ENCODE assay signal across 8 cellular contexts in the genomic region with DNA sequence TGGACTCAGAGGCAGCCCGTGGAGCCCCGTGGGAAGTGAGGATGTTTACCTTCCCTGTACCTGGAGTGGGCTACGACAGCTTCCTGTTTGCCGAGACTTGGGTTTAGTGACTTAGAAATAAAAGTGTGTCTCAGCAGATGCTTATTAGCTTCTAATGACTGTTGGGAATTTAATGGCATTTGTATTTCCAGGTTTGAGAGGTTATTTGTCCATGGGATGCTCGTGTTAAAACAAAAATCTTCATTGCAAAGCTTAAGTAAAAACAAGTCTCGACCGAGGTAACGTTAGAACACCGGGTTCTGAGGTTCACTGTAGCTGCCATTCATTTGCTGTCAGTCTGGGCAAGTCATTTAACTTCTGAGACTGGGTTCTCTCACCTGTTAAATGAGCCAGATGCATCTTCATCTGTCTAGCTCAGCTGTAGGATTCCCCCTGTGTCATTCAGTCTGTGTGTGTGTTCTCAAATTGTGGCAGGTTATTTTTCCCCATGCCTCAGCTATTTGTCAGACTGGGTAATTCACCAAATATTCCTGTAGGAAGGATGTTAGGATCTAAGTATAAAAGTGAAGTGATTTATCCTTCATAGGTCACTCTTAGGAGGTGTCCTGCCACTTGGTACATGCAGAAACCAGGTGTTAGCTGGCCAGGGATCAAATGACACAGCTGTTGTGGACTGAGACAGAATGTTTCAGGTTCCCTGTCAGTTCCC. TPM values are rescaled to one million over a fixed set of nuclear protein-coding genes. Genes with fewer than 3 reads are reported as not detected.
DNase-seq lines count a peak whose midpoint lies in the region; ATAC-seq and TF ChIP-seq lines count a peak whose summit lies in the region.

No MANE protein-coding gene starts in this region.

- H3K4me3 ChIP-seq in CD4-positive, CD25-positive, alpha-beta regulatory T cell (ENCODE audit: low read depth, low read length): peak overlapping the region; percentile 87
- peak overlapping the region; percentile 99 for H3K4me3 ChIP-seq in OCI-LY1 (ENCODE audit: low read depth, low read length, poor library complexity, severe bottlenecking)
- H3K4me3 ChIP-seq in ectodermal cell (ENCODE audit: insufficient read depth, low read depth, low read length): peak overlapping the region; percentile 78

- peak in 1 of 3 donors; percentile 58 for DNase-seq in CD4-positive, CD25-positive, alpha-beta regulatory T cell
- DNase-seq in GM20000 (ENCODE audit: low spot score) (peak; percentile 39), natural killer cell (no peak), GF-D8 (lab: John Stamatoyannopoulos, UW) (no peak), NCI-H2196 treated with DMSO at 0.1 percent for 48 hours (lab: John Stamatoyannopoulos, UW; ENCODE audit: unreplicated experiment) (no peak)
- DNase-seq in activated effector memory CD4-positive, alpha-beta T cell treated with Interleukin-2 at 50 U/mL for 16 hours: no peak

- H3K36me3 Mint-ChIP-seq in CD4-positive, CD25-positive, alpha-beta regulatory T cell: peaks cover 18% of the 10 kb centered on the region
- H3K36me3 Mint-ChIP-seq in natural killer cell: no peaks in the 10 kb centered on the region

- H3K9ac ChIP-seq in OCI-LY1 (ENCODE audit: low read length): peak overlapping the region; percentile 98

- intact Hi-C loops in natural killer cell (cut with micrococcal nuclease): loop anchor here (1.0 to 5.0 kb wide), 3 partner anchors 22 to 73 kb away; a partner anchor contains a TSS

- H3K9me3 ChIP-seq in CD4-positive, CD25-positive, alpha-beta regulatory T cell (ENCODE audit: control insufficient read depth in 2 of 2, low read length in 2 of 2): no peaks in the 10 kb centered on the region
- H3K9me3 ChIP-seq in OCI-LY1 (ENCODE audit: low read length) (no peaks in the 10 kb centered on the region), ectodermal cell (ENCODE audit: control insufficient read depth, low read length) (no peaks in the 10 kb centered on the region)

- peaks cover 14 to 41% (median 23%) of the 10 kb centered on the region in 4 donors for H3K4me1 Mint-ChIP-seq in CD4-positive, CD25-positive, alpha-beta regulatory T cell
- H3K4me1 Mint-ChIP-seq in natural killer cell: peaks cover 18 to 21% of the 10 kb centered on the region in 2 donors

- peak overlapping the region; percentile 76 for H3K27ac ChIP-seq in CD4-positive, CD25-positive, alpha-beta regulatory T cell (ENCODE audit: insufficient read depth, low read length, poor library complexity, severe bottlenecking)
- H3K27ac ChIP-seq in OCI-LY1 (ENCODE audit: low read depth, low read length, poor library complexity, severe bottlenecking) (peak overlapping the region; percentile 73), ectodermal cell (ENCODE audit: insufficient read depth, low read depth, low read length, poor library complexity, severe bottlenecking) (no peak overlapping the region)

- H3K27me3 Mint-ChIP-seq in CD4-positive, CD25-positive, alpha-beta regulatory T cell: no peaks in the 10 kb centered on the region
- H3K27me3 Mint-ChIP-seq in natural killer cell (ENCODE audit: low read depth in 2 of 2): no peaks in the 10 kb centered on the region

- no peak for ATAC-seq in CD4-positive, CD25-positive, alpha-beta regulatory T cell (ENCODE audit: low read depth in 2 of 2)
- ATAC-seq in natural killer cell: no peak

- no peaks in the 10 kb centered on the region for H3K27me3 ChIP-seq in CD4-positive, CD25-positive, alpha-beta regulatory T cell (ENCODE audit: control insufficient read depth, insufficient read depth, low read length)
- H3K27me3 ChIP-seq in OCI-LY1 (ENCODE audit: insufficient read depth, low read length) (no peaks in the 10 kb centered on the region), ectodermal cell (ENCODE audit: control insufficient read depth, insufficient read depth, low read length, poor library complexity, severe bottlenecking) (no peaks in the 10 kb centered on the region)

- peak overlapping the region; percentile 54; the same call in 1 of the 2 replicates for H2AFZ ChIP-seq in OCI-LY1 (ENCODE audit: low read length)

- H3K79me2 ChIP-seq in OCI-LY1 (ENCODE audit: insufficient read depth, low read length): peaks cover 19% of the 10 kb centered on the region; the same call in 1 of the 2 replicates

- H3F3A ChIP-seq in OCI-LY1 (ENCODE audit: insufficient read depth, low read length): no peaks in the 10 kb centered on the region

- peaks cover 18% of the 10 kb centered on the region for H3K4me1 ChIP-seq in CD4-positive, CD25-positive, alpha-beta regulatory T cell (ENCODE audit: control insufficient read depth, insufficient read depth, low read length, poor library complexity, severe bottlenecking)
- H3K4me1 ChIP-seq in OCI-LY1 (ENCODE audit: insufficient read depth, low read length, severe bottlenecking) (peaks cover 14% of the 10 kb centered on the region), ectodermal cell (ENCODE audit: control insufficient read depth, insufficient read depth, low read length) (no peaks in the 10 kb centered on the region)

- H3K36me3 ChIP-seq in CD4-positive, CD25-positive, alpha-beta regulatory T cell (ENCODE audit: control insufficient read depth, insufficient read depth, low read length): peaks cover 27% of the 10 kb centered on the region
- H3K36me3 ChIP-seq in OCI-LY1 (ENCODE audit: insufficient read depth, low read length): peaks cover 16% of the 10 kb centered on the region
- H3K36me3 ChIP-seq in ectodermal cell (ENCODE audit: control insufficient read depth, insufficient read depth, low read length): peaks cover 12% of the 10 kb centered on the region

- no peaks in the 10 kb centered on the region for H3K9me3 Mint-ChIP-seq in CD4-positive, CD25-positive, alpha-beta regulatory T cell
- H3K9me3 Mint-ChIP-seq in natural killer cell: no peaks in the 10 kb centered on the region

- H3K4me3 Mint-ChIP-seq in CD4-positive, CD25-positive, alpha-beta regulatory T cell: peak overlapping the region; percentile 90 to 94 (median 92)
- peak overlapping the region; percentile 89 for H3K4me3 Mint-ChIP-seq in natural killer cell

- WGBS in ectodermal cell, 2 experiments: 12 to 16% methylated on average over 9 of the region's 9 CpGs

- H3K9me2 ChIP-seq in OCI-LY1 (ENCODE audit: low read depth, low read length): no peaks in the 10 kb centered on the region

- TF ChIP-seq CTCF in GM20000 (IDR thresholded peaks at IDR 0.05; ENCODE audit: extremely low read depth, missing control alignments) (no peak), OCI-LY1 (IDR thresholded peaks at IDR 0.05; ENCODE audit: low read length) (no peak), natural killer cell (IDR thresholded peaks at IDR 0.05) (no peak)

- H4K20me1 ChIP-seq in OCI-LY1 (ENCODE audit: insufficient read depth, low read length): no peaks in the 10 kb centered on the region

- H3K4me2 ChIP-seq in OCI-LY1 (ENCODE audit: low read length): peak overlapping the region; percentile 64

- peak overlapping the region; percentile 93 to 95 (median 94) for H3K27ac Mint-ChIP-seq in CD4-positive, CD25-positive, alpha-beta regulatory T cell
- peak overlapping the region; percentile 87 to 95 for H3K27ac Mint-ChIP-seq in natural killer cell

RNA-seq across cellular contexts. Expression of a gene that starts 0.8 kb away (rescaled TPM):
- 19.2 TPM for total RNA-seq in CD4-positive, CD25-positive, alpha-beta regulatory T cell
- polyA plus RNA-seq in CD4-positive, CD25-positive, alpha-beta regulatory T cell: 10 to 100 TPM; 57.2 to 84.9 (median 75.8) TPM
- 163 TPM for polyA plus RNA-seq in ectodermal cell (2013, experiment 1 of 4)
- 159 TPM for polyA plus RNA-seq in ectodermal cell (2013, experiment 2 of 4)
- 111 TPM for polyA plus RNA-seq in ectodermal cell (2013, experiment 3 of 4)
- polyA plus RNA-seq in ectodermal cell (2013, experiment 4 of 4): 125 TPM
- 10 to 100 TPM; 19.5 to 30.0 (median 20.2) TPM for total RNA-seq in natural killer cell

RNA-seq across cellular contexts. Expression of a gene that starts 22.6 kb away (rescaled TPM):
- 46.8 TPM for total RNA-seq in CD4-positive, CD25-positive, alpha-beta regulatory T cell
- polyA plus RNA-seq in CD4-positive, CD25-positive, alpha-beta regulatory T cell: 10 to 100 TPM; 51.0 to 73.3 (median 61.9) TPM
- 151 TPM for polyA plus RNA-seq in ectodermal cell (2013, experiment 1 of 4)
- polyA plus RNA-seq in ectodermal cell (2013, experiment 2 of 4): 164 TPM
- 138 TPM for polyA plus RNA-seq in ectodermal cell (2013, experiment 3 of 4)
- 160 TPM for polyA plus RNA-seq in ectodermal cell (2013, experiment 4 of 4)
- total RNA-seq in natural killer cell: 10 to 100 TPM; 56.7 to 63.5 (median 62.6) TPM

RNA-seq across cellular contexts. Expression of a gene that starts 54.9 kb away (rescaled TPM):
- total RNA-seq in CD4-positive, CD25-positive, alpha-beta regulatory T cell: 13.2 TPM
- 10 to 100 TPM in 1 of 4 donors, 1 to 10 TPM in 3; 4.4 to 12.7 (median 6.8) TPM for polyA plus RNA-seq in CD4-positive, CD25-positive, alpha-beta regulatory T cell
- polyA plus RNA-seq in ectodermal cell (2013, experiment 1 of 4): 99.6 TPM
- 96.6 TPM for polyA plus RNA-seq in ectodermal cell (2013, experiment 2 of 4)
- 71.4 TPM for polyA plus RNA-seq in ectodermal cell (2013, experiment 3 of 4)
- polyA plus RNA-seq in ectodermal cell (2013, experiment 4 of 4): 76.1 TPM
- total RNA-seq in natural killer cell: 10 to 100 TPM in 2 of 3 donors, 1 to 10 TPM in 1; 8.9 to 11.4 (median 10.1) TPM
